Comparison of ENCODE assay signal across 19 cellular contexts in the genomic region with DNA sequence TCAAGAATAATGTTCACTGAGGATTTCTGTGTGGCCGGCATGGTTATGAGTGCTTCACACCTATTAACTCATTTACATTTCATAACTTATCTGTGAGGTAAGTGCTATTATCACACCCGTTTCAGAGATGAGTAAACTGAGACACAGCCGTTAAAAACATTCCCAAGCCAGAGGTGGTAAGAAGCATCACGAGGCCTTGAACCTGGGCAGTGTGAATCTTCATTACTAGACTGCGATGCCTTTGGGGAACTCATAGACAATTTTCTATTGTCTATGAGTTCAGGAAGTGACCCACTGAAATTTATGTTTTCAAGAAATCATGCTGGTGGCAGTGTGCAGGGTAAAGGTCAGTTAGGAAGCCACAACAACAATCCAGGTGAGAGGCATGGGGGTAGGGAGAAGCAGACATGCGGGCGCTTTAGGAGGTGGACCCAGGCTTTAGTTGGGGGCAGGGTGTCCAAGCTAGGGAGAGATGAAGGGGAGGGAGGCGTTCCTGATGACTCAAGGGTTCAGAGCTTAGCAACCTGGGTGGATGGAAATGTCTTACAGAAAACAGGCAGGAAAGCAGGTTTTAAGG. TPM values are rescaled to one million over a fixed set of nuclear protein-coding genes. Genes with fewer than 3 reads are reported as not detected.
DNase-seq lines count a peak whose midpoint lies in the region; ATAC-seq, FAIRE-seq and TF ChIP-seq lines count a peak whose summit lies in the region.
"Had no signal": no experiment of that assay in that cellular context is flagged by ENCODE, and none has a peak within 500 bp of the region (broad histone marks: within the 10 kb centered on the region; RNA-seq: fewer than 3 reads in every experiment).

No MANE protein-coding gene starts in this region.

- H3K4me3 ChIP-seq in BLaER1 (no peak overlapping the region), K562 (no peak overlapping the region), liver (ENCODE audit: low read depth in 1 of 3, low read length in 3 of 3) (no peak overlapping the region)
- H3K4me3 ChIP-seq: cardiac muscle cell, esophagus muscularis mucosa, thyroid gland had no signal

- intact Hi-C loops in K562 (cut with micrococcal nuclease): no loop called here

- H2AFZ ChIP-seq in K562 (ENCODE audit: low read depth, low read length): no peak overlapping the region

- H3K9me1 ChIP-seq in K562 (ENCODE audit: control insufficient read depth, insufficient read depth, low read length): no peaks in the 10 kb centered on the region

- H3K4me1 ChIP-seq in BLaER1 (peaks cover 9% of the 10 kb centered on the region; the same call in 1 of the 2 replicates), K562 (replicated peaks in 1 of 2; ENCODE audit: control insufficient read depth in 2 of 2, insufficient read depth in 2 of 2, low read length in 2 of 2) (no peaks in the 10 kb centered on the region; a peak in 2 of 5 replicates), liver (ENCODE audit: control insufficient read depth in 4 of 4, insufficient read depth in 4 of 4, low read length in 3 of 4) (peaks cover 10 to 39% (median 15%) of the 10 kb centered on the region in 4 donors)

- TF ChIP-seq RAD21 in K562 (CRISPR knock-in tag; conservative IDR thresholded peaks at IDR 0.05 in 1 of 2, IDR thresholded peaks at IDR 0.05 in 1 of 2): no peak
- TF ChIP-seq RAD21 in liver (IDR thresholded peaks at IDR 0.05): no peak

- no peak for TF ChIP-seq EP300 in K562 (IDR thresholded peaks at IDR 0.05; ENCODE audit: low read length)

- POLR2A ChIA-PET in K562 (lab: Yijun Ruan, JAX): interaction anchor here (0.9 to 1.6 kb wide), 2 partner anchors 10 to 12 kb away, joined by 3 to 4 read pairs; no protein-coding TSS in a partner anchor

- H3K36me3 ChIP-seq in BLaER1 (peaks cover 5% of the 10 kb centered on the region), K562 (ENCODE audit: control insufficient read depth, insufficient read depth, low read length) (no peaks in the 10 kb centered on the region), liver (ENCODE audit: control insufficient read depth in 4 of 4, insufficient read depth in 3 of 4, low read depth in 1 of 4, low read length in 3 of 4) (no peaks in the 10 kb centered on the region)
- H3K36me3 ChIP-seq: cardiac muscle cell, esophagus muscularis mucosa, thyroid gland had no signal

- H3K9me3 ChIP-seq in BLaER1: peaks cover 18% of the 10 kb centered on the region
- H3K9me3 ChIP-seq in K562 (replicated peaks; ENCODE audit: control insufficient read depth, insufficient read depth, low read depth, low read length): no peaks in the 10 kb centered on the region
- H3K9me3 ChIP-seq in liver (ENCODE audit: control insufficient read depth in 4 of 4, low read length in 3 of 4): peaks cover 0 to 2% (median 0%) of the 10 kb centered on the region in 4 donors
- H3K9me3 ChIP-seq: esophagus muscularis mucosa, thyroid gland had no signal

- ATAC-seq in HG02885 (IDR thresholded peaks at IDR 0.05; ENCODE audit: poor library complexity, unreplicated experiment) (peak; percentile 25), K562 (peak; percentile 47; the same call in 1 of the 3 replicates), HG02938 (IDR thresholded peaks at IDR 0.05; ENCODE audit: unreplicated experiment) (no peak), HG02981 (IDR thresholded peaks at IDR 0.05; ENCODE audit: unreplicated experiment) (no peak), HG02798 (IDR thresholded peaks at IDR 0.05; ENCODE audit: poor library complexity, unreplicated experiment) (no peak)
- ATAC-seq: CD8-positive, alpha-beta T cell; T-helper 17 cell had no signal

- H3K9ac ChIP-seq in BLaER1 (no peak overlapping the region), K562 (ENCODE audit: insufficient read depth in 1 of 2, low read depth in 2 of 2, low read length in 2 of 2) (no peak overlapping the region), liver (ENCODE audit: low read depth in 1 of 2, low read length in 2 of 2) (peak overlapping the region in 1 of 2 donors; percentile 32)

- in situ Hi-C loops in K562 (cut with MboI): no loop called here

- H4K20me1 ChIP-seq in BLaER1: no peaks in the 10 kb centered on the region
- H4K20me1 ChIP-seq in K562 (replicated peaks; ENCODE audit: control insufficient read depth, insufficient read depth, low read length): no peaks in the 10 kb centered on the region

- H3K4me2 ChIP-seq in BLaER1: peak overlapping the region; percentile 9; the same call in 1 of the 2 replicates
- no peak overlapping the region for H3K4me2 ChIP-seq in K562 (ENCODE audit: insufficient read depth, low read length)

- H3K27ac ChIP-seq in BLaER1 (no peak overlapping the region), K562 (ENCODE audit: extremely low read depth, low read depth, low read length) (no peak overlapping the region), liver (ENCODE audit: low read depth in 1 of 2, low read length in 2 of 2) (peak overlapping the region; percentile 55 to 59)
- H3K27ac ChIP-seq: cardiac muscle cell, esophagus muscularis mucosa, thyroid gland had no signal

- CTCF ChIA-PET in K562 (lab: Yijun Ruan, JAX; ENCODE audit: low intra/inter-chr PET ratio): no interaction called here

- no peaks in the 10 kb centered on the region for H3K27me3 ChIP-seq in BLaER1
- peaks cover 4 to 20% of the 10 kb centered on the region in 2 experiments; a peak in 3 of 5 replicates for H3K27me3 ChIP-seq in K562 (ENCODE audit: control insufficient read depth in 2 of 2, insufficient read depth in 2 of 2, low read length in 2 of 2)
- no peaks in the 10 kb centered on the region for H3K27me3 ChIP-seq in liver (ENCODE audit: control insufficient read depth in 4 of 4, insufficient read depth in 4 of 4, low read length in 3 of 4)
- H3K27me3 ChIP-seq: cardiac muscle cell, esophagus muscularis mucosa, thyroid gland had no signal

- TF ChIP-seq CTCF in K562 (IDR thresholded peaks at IDR 0.05 in 2 of 3, conservative IDR thresholded peaks at IDR 0.05 in 1 of 3; ENCODE audit: insufficient read depth in 2 of 3, low read depth in 1 of 3, low read length in 3 of 3): no peak
- TF ChIP-seq CTCF in liver (IDR thresholded peaks at IDR 0.05; ENCODE audit: low read depth, low read length, missing input control): no peak

- 2% methylated on average over 7 of the region's 8 CpGs for WGBS in K562 (ENCODE audit: insufficient coverage, low coverage, missing lambda C conversion rate)
- 65% methylated on average over 8 of the region's 8 CpGs for WGBS in liver

- peak; percentile 32 for FAIRE-seq in K562 (lab: Jason Lieb, UNC)

- DNase-seq in K562 (ENCODE audit: extremely low read depth in 1 of 4, low spot score in 3 of 4): peak in 1 of 4 experiments; percentile 24
- DNase-seq in UCSD-AML1 (lab: John Stamatoyannopoulos, UW; ENCODE audit: unreplicated experiment): no peak
- DNase-seq: CD8-positive, alpha-beta T cell; DND-41; KG1; NCI-H1092; NCI-H524 treated with DMSO at 0.1 percent for 48 hours; SHP77 treated with DMSO at 0.1 percent for 48 hours; stimulated activated CD4-positive, alpha-beta T cell treated with anti-CD3 and anti-CD28 coated beads, Interleukin-12 subunit alpha, Interleukin-12 subunit beta, amount 100 ng/mL, for 4 hours; T-helper 17 cell; thyroid gland had no signal

- BruUV-seq in K562 (replicated peaks; lab: Mats Ljungman, UMichigan): no TSS peak

- no peak for TF ChIP-seq POLR2A in K562 (conservative IDR thresholded peaks at IDR 0.05)

- no peaks in the 10 kb centered on the region for H3K79me2 ChIP-seq in K562 (ENCODE audit: control insufficient read depth, insufficient read depth, low read length)

TF ChIP-seq in K562, 482 proteins besides CTCF, POLR2A, EP300 and RAD21 (continues in another document):
- TF ChIP-seq RBM25 (IDR thresholded peaks at IDR 0.05; ENCODE audit: low read depth, low read length, severe bottlenecking) (peak; percentile 81), MCM7 (IDR thresholded peaks at IDR 0.05) (no peak)

TF ChIP-seq in liver, 16 proteins besides CTCF, POLR2A, EP300 and RAD21 (continues in another document):
- TF ChIP-seq, protein P1, sequence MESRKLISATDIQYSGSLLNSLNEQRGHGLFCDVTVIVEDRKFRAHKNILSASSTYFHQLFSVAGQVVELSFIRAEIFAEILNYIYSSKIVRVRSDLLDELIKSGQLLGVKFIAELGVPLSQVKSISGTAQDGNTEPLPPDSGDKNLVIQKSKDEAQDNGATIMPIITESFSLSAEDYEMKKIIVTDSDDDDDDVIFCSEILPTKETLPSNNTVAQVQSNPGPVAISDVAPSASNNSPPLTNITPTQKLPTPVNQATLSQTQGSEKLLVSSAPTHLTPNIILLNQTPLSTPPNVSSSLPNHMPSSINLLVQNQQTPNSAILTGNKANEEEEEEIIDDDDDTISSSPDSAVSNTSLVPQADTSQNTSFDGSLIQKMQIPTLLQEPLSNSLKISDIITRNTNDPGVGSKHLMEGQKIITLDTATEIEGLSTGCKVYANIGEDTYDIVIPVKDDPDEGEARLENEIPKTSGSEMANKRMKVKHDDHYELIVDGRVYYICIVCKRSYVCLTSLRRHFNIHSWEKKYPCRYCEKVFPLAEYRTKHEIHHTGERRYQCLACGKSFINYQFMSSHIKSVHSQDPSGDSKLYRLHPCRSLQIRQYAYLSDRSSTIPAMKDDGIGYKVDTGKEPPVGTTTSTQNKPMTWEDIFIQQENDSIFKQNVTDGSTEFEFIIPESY (IDR thresholded peaks at IDR 0.05): no peak
- TF ChIP-seq GABPA (IDR thresholded peaks at IDR 0.05 in 1 of 2, conservative IDR thresholded peaks at IDR 0.05 in 1 of 2) (no peak), JUND (IDR thresholded peaks at IDR 0.05) (no peak)

RNA-seq across cellular contexts. Expression of gene GNG12, which starts 14.5 kb away (rescaled TPM):
- total RNA-seq in K562 (2011; cell fraction: chromatin; rRNA removed; ENCODE audit: low replicate concordance): 1.7 and 2.8 TPM in 2 replicates
- 0.13 and 0.50 TPM in 2 replicates for total RNA-seq in K562 (2011; cell fraction: nucleolus; rRNA removed)
- total RNA-seq in K562 (2011; cell fraction: nucleoplasm; rRNA removed): 0.88 and 2.5 TPM in 2 replicates
- total RNA-seq in K562 (2014; rRNA removed): 3.3 and 3.6 TPM in 2 replicates
- 6.0 and 6.6 TPM in 2 replicates for total RNA-seq in K562 (2014; rRNA removed; fragmentation: Illumina TruSeq; extraction: Trizol)
- 4.9 and 5.6 TPM in 2 replicates for total RNA-seq in K562 (2015; rRNA removed; fragmentation: Illumina TruSeq; extraction: Trizol)
- total RNA-seq in K562 (2021): 3.7 and 4.1 TPM in 2 replicates
- polyA plus RNA-seq in K562 (2011; rRNA removed): 4.6 and 7.5 TPM in 2 replicates
- polyA plus RNA-seq in K562 (2011; cell fraction: cytosol; rRNA removed): 0.82 and 5.4 TPM in 2 replicates
- 1.5 and 4.3 TPM in 2 replicates for polyA plus RNA-seq in K562 (2011; cell fraction: nucleus; rRNA removed)
- polyA plus RNA-seq in K562 (2012): 3.2 and 4.9 TPM in 2 replicates
- 4.2 and 5.4 TPM in 2 replicates for polyA plus RNA-seq in K562 (2014; fragmentation: Illumina TruSeq; extraction: Trizol)
- polyA plus RNA-seq in K562 (2014; fragmentation: Nextera tagmentation; extraction: Ambion mirVana): 1 to 10 TPM; 2.6 to 2.7 TPM
- 2.8 and 3.0 TPM in 2 replicates for polyA plus RNA-seq in K562 (2014; rRNA removed)
- polyA minus RNA-seq in K562 (2011; rRNA and poly(A)+ RNA removed): 3.9 and 9.8 TPM in 2 replicates
- polyA minus RNA-seq in K562 (2011; cell fraction: cytosol; rRNA and poly(A)+ RNA removed): 1.4 and 3.4 TPM in 2 replicates
- polyA minus RNA-seq in K562 (2011; cell fraction: nucleus; rRNA and poly(A)+ RNA removed): 0.67 and 3.6 TPM in 2 replicates
- total RNA-seq in liver: 10 to 100 TPM; 21.8 to 26.1 TPM
- 10 to 100 TPM; 15.4 to 17.7 TPM for polyA plus RNA-seq in liver
- total RNA-seq: CD8-positive, alpha-beta T cell; T-helper 17 cell had no signal

Comparison
In these comparisons a context has a peak if more than half of its experiments do, and no peak if none do; other contexts are left out.
1. H3K27ac ChIP-seq: peak in liver (2 of 2); none in BLaER1 (single experiment) and K562 (single experiment).
2. ATAC-seq: peak in HG02885 (single experiment) and K562 (single experiment); none in HG02938 (single experiment), HG02981 (single experiment) and HG02798 (single experiment).